Comparison of ENCODE assay signal across 9 cellular contexts in genomic region chr14:56199976-56200577, GRCh38.
DNase-seq lines count a peak whose midpoint lies in the region; ATAC-seq, FAIRE-seq and TF ChIP-seq lines count a peak whose summit lies in the region.
"Had no signal": no experiment of that assay in that cellular context is flagged by ENCODE, and none has a peak within 500 bp of the region (broad histone marks: within the 10 kb centered on the region; RNA-seq: fewer than 3 reads in every experiment).

No MANE protein-coding gene starts in this region.

- ATAC-seq in GM21529 (IDR thresholded peaks at IDR 0.05; ENCODE audit: unreplicated experiment): peak; percentile 60
- peak; percentile 56 for ATAC-seq in HG03460 (IDR thresholded peaks at IDR 0.05; ENCODE audit: unreplicated experiment)

- peak overlapping the region; percentile 24 for H3K27ac ChIP-seq in muscle layer of colon (ENCODE audit: low read depth, low read length)
- no peak overlapping the region for H3K27ac ChIP-seq in effector memory CD4-positive, alpha-beta T cell (ENCODE audit: insufficient read depth, low read length, poor library complexity, severe bottlenecking)

- peak; percentile 75 for FAIRE-seq in GM12891 (lab: Jason Lieb, UNC)

- H3K36me3 ChIP-seq in muscle layer of colon (ENCODE audit: insufficient read depth, low read length): no peaks in the 10 kb centered on the region
- no peaks in the 10 kb centered on the region for H3K36me3 ChIP-seq in effector memory CD4-positive, alpha-beta T cell (ENCODE audit: control insufficient read depth, insufficient read depth, low read length)

- H3K4me1 ChIP-seq in muscle layer of colon (ENCODE audit: insufficient read depth, low read length): peaks cover 35% of the 10 kb centered on the region
- no peaks in the 10 kb centered on the region for H3K4me1 ChIP-seq in effector memory CD4-positive, alpha-beta T cell (ENCODE audit: control insufficient read depth, insufficient read depth, low read length, poor library complexity, severe bottlenecking)

- DNase-seq in GM12891 (ENCODE audit: insufficient read length, low spot score) (no peak), NCI-H2196 (lab: John Stamatoyannopoulos, UW; ENCODE audit: unreplicated experiment) (no peak), DMS114 treated with DMSO at 0.1 percent for 48 hours (lab: John Stamatoyannopoulos, UW; ENCODE audit: unreplicated experiment) (no peak), NCI-H2107 (lab: John Stamatoyannopoulos, UW) (no peak)
- no peak for DNase-seq in effector memory CD4-positive, alpha-beta T cell
- DNase-seq: stimulated activated CD4-positive, alpha-beta T cell treated with anti-CD3 and anti-CD28 coated beads, Interleukin-12 subunit alpha, Interleukin-12 subunit beta, amount 100 ng/mL, for 4 hours had no signal

- H3K9me3 ChIP-seq in muscle layer of colon (ENCODE audit: low read length): no peaks in the 10 kb centered on the region
- H3K9me3 ChIP-seq in effector memory CD4-positive, alpha-beta T cell (ENCODE audit: control insufficient read depth, low read length): no peaks in the 10 kb centered on the region

- H3K27me3 ChIP-seq in muscle layer of colon (ENCODE audit: control insufficient read depth in 1 of 2, insufficient read depth in 2 of 2, low read length in 2 of 2): no peaks in the 10 kb centered on the region
- H3K27me3 ChIP-seq in effector memory CD4-positive, alpha-beta T cell (replicated peaks; ENCODE audit: control insufficient read depth, insufficient read depth, low read length, poor library complexity, severe bottlenecking): no peaks in the 10 kb centered on the region

- no peak overlapping the region for H3K9ac ChIP-seq in muscle layer of colon (ENCODE audit: low read length)

- H3K4me3 ChIP-seq in muscle layer of colon (ENCODE audit: low read depth in 1 of 2, low read length in 2 of 2): no peak overlapping the region
- H3K4me3 ChIP-seq in effector memory CD4-positive, alpha-beta T cell (ENCODE audit: insufficient read depth, low read depth, low read length, poor library complexity, severe bottlenecking): no peak overlapping the region

- TF ChIP-seq POLR2A in GM12891 (IDR thresholded peaks at IDR 0.05; ENCODE audit: low read depth, low read length): no peak

TF ChIP-seq in GM12891, 5 proteins besides CTCF, POLR2A, EP300 and RAD21:
- peak; percentile 34; the same call in 1 of the 2 replicates for TF ChIP-seq POU2F2 (IDR thresholded peaks at IDR 0.05; ENCODE audit: low read depth, low read length)
- no peak for TF ChIP-seq SPI1 (IDR thresholded peaks at IDR 0.05; ENCODE audit: low read depth, low read length)
